ENCODE assay signal across 17 cellular contexts in the genomic region with DNA sequence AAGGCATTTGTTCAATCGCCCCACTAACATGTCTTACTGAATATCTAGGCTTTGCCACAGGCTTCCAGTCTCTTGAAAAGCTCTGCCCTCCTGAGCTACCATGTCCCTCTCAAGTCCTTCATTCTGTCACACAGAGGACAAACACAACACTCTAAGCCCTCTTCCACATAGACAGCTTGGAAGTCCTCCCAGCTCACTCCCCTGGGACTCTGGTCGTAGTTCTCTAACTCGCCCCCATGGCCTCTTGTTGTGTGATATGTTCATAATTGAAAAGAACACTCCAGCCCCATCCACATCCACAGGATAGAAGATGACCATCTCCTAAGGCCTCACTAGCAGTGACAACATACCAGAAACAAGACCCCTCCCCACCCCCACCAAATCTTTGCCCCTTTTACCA. TPM values are rescaled to one million over a fixed set of nuclear protein-coding genes. Genes with fewer than 3 reads are reported as not detected.
DNase-seq lines count a peak whose midpoint lies in the region; ATAC-seq and TF ChIP-seq lines count a peak whose summit lies in the region.
"Had no signal": no experiment of that assay in that cellular context is flagged by ENCODE, and none has a peak within 500 bp of the region (broad histone marks: within the 10 kb centered on the region; RNA-seq: fewer than 3 reads in every experiment).

No MANE protein-coding gene starts in this region.

- no peak overlapping the region for H3K4me3 ChIP-seq in left ventricle myocardium inferior
- no peak overlapping the region for H3K4me3 ChIP-seq in endodermal cell (ENCODE audit: low read length)
- H3K4me3 ChIP-seq: BLaER1 had no signal

- WGBS in endodermal cell (ENCODE audit: insufficient coverage in 1 of 2, insufficient read length in 1 of 2), 2 experiments = 86 to 96% methylated on average over 1 to 3 of the region's 3 CpGs

- no peak for TF ChIP-seq CTCF in activated CD8-positive, alpha-beta T cell treated with anti-CD3 and anti-CD28 coated beads for 36 hours (IDR thresholded peaks at IDR 0.05)
- TF ChIP-seq CTCF in left ventricle myocardium inferior (IDR thresholded peaks at IDR 0.05; ENCODE audit: borderline replicate concordance) (no peak), endodermal cell (conservative IDR thresholded peaks at IDR 0.05) (no peak)

- no peak for DNase-seq in activated CD8-positive, alpha-beta T cell treated with anti-CD3 and anti-CD28 coated beads, Interleukin-2, amount 10 ng/mL, durations not matched to agents 7 days and 5 days
- DNase-seq in activated CD8-positive, alpha-beta T cell treated with anti-CD3 and anti-CD28 coated beads for 36 hours = no peak
- DNase-seq in left ventricle myocardium inferior = peak; percentile 32
- DNase-seq in Right ventricle myocardium inferior (ENCODE audit: missing footprints) = no peak
- no peak for DNase-seq in endodermal cell
- DNase-seq in NCI-H2081 (lab: John Stamatoyannopoulos, UW) = no peak
- DNase-seq: CD4-positive, CD25-positive, alpha-beta regulatory T cell; H7; Karpas-422; MV-4-11; NCI-H2029; NCI-H446 treated with DMSO at 0.1 percent for 48 hours; NCI-H526; RPMI8226; SHP77 treated with DMSO at 0.1 percent for 48 hours had no signal

- ATAC-seq in activated CD8-positive, alpha-beta T cell treated with anti-CD3 and anti-CD28 coated beads, Interleukin-2, amount 10 ng/mL, durations not matched to agents 7 days and 5 days = no peak
- ATAC-seq in activated CD8-positive, alpha-beta T cell treated with anti-CD3 and anti-CD28 coated beads for 36 hours = no peak
- ATAC-seq in Right ventricle myocardium inferior (no peak), HG03571 (IDR thresholded peaks at IDR 0.05; ENCODE audit: unreplicated experiment) (no peak)

- POLR2A ChIA-PET in activated CD8-positive, alpha-beta T cell treated with anti-CD3 and anti-CD28 coated beads, Interleukin-2, amount 10 ng/mL, durations not matched to agents 7 days and 5 days (lab: Charles Lee) = no interaction called here
- POLR2A ChIA-PET in activated CD8-positive, alpha-beta T cell treated with anti-CD3 and anti-CD28 coated beads for 36 hours (lab: Charles Lee) = interaction anchor here (1.1 kb wide), 1 partner anchor 9 kb away, joined by 3 read pairs; no protein-coding TSS in a partner anchor

- H3K27ac ChIP-seq in left ventricle myocardium inferior (replicated peaks) (no peak overlapping the region), endodermal cell (ENCODE audit: low read depth, low read length) (no peak overlapping the region)
- H3K27ac ChIP-seq: BLaER1 had no signal

- no peaks in the 10 kb centered on the region for H3K36me3 ChIP-seq in left ventricle myocardium inferior
- peaks cover 74% of the 10 kb centered on the region for H3K36me3 ChIP-seq in endodermal cell (ENCODE audit: control insufficient read depth, insufficient read depth, low read length)

- H3K4me1 ChIP-seq in left ventricle myocardium inferior = no peaks in the 10 kb centered on the region
- H3K4me1 ChIP-seq in endodermal cell (ENCODE audit: control insufficient read depth, insufficient read depth, low read length) = no peaks in the 10 kb centered on the region
- H3K4me1 ChIP-seq: BLaER1 had no signal

- H3K4me3 Mint-ChIP-seq in activated CD8-positive, alpha-beta T cell treated with anti-CD3 and anti-CD28 coated beads, Interleukin-2, amount 10 ng/mL, durations not matched to agents 7 days and 5 days = no peak overlapping the region
- H3K4me3 Mint-ChIP-seq in activated CD8-positive, alpha-beta T cell treated with anti-CD3 and anti-CD28 coated beads for 36 hours = no peak overlapping the region
- no peak overlapping the region for H3K4me3 Mint-ChIP-seq in endodermal cell
- H3K4me3 Mint-ChIP-seq: CD4-positive, CD25-positive, alpha-beta regulatory T cell had no signal

- H3K27ac Mint-ChIP-seq in activated CD8-positive, alpha-beta T cell treated with anti-CD3 and anti-CD28 coated beads, Interleukin-2, amount 10 ng/mL, durations not matched to agents 7 days and 5 days = peak overlapping the region; percentile 12
- H3K27ac Mint-ChIP-seq in activated CD8-positive, alpha-beta T cell treated with anti-CD3 and anti-CD28 coated beads for 36 hours = no peak overlapping the region
- H3K27ac Mint-ChIP-seq in endodermal cell = peak overlapping the region; percentile 60

- CTCF ChIA-PET in activated CD8-positive, alpha-beta T cell treated with anti-CD3 and anti-CD28 coated beads, Interleukin-2, amount 10 ng/mL, durations not matched to agents 7 days and 5 days (lab: Charles Lee) = no interaction called here
- CTCF ChIA-PET in activated CD8-positive, alpha-beta T cell treated with anti-CD3 and anti-CD28 coated beads for 36 hours (lab: Charles Lee) = interaction anchor here (1.0 kb wide), 1 partner anchor 14 kb away, joined by 3 read pairs; no protein-coding TSS in a partner anchor

- peaks cover 84% of the 10 kb centered on the region for H3K36me3 Mint-ChIP-seq in activated CD8-positive, alpha-beta T cell treated with anti-CD3 and anti-CD28 coated beads, Interleukin-2, amount 10 ng/mL, durations not matched to agents 7 days and 5 days (ENCODE audit: low read depth)
- H3K36me3 Mint-ChIP-seq in activated CD8-positive, alpha-beta T cell treated with anti-CD3 and anti-CD28 coated beads for 36 hours (ENCODE audit: low read depth) = peaks cover 63% of the 10 kb centered on the region
- peaks cover 69% of the 10 kb centered on the region for H3K36me3 Mint-ChIP-seq in endodermal cell (ENCODE audit: low read depth)

- H3K4me1 Mint-ChIP-seq in activated CD8-positive, alpha-beta T cell treated with anti-CD3 and anti-CD28 coated beads, Interleukin-2, amount 10 ng/mL, durations not matched to agents 7 days and 5 days (ENCODE audit: low read depth) = no peaks in the 10 kb centered on the region
- no peaks in the 10 kb centered on the region for H3K4me1 Mint-ChIP-seq in activated CD8-positive, alpha-beta T cell treated with anti-CD3 and anti-CD28 coated beads for 36 hours (ENCODE audit: low read depth)
- H3K4me1 Mint-ChIP-seq in endodermal cell = peaks cover 3% of the 10 kb centered on the region

- H3K9ac ChIP-seq in endodermal cell (ENCODE audit: extremely low read depth, low read length, poor library complexity, severe bottlenecking) = no peak overlapping the region
- H3K9ac ChIP-seq: BLaER1 had no signal

- no peaks in the 10 kb centered on the region for H3K9me3 ChIP-seq in left ventricle myocardium inferior (replicated peaks)
- no peaks in the 10 kb centered on the region for H3K9me3 ChIP-seq in endodermal cell (ENCODE audit: control insufficient read depth, low read length)
- H3K9me3 ChIP-seq: BLaER1 had no signal

- H3K27me3 ChIP-seq in left ventricle myocardium inferior (ENCODE audit: low read depth) (no peaks in the 10 kb centered on the region), endodermal cell (ENCODE audit: control insufficient read depth, insufficient read depth, low read length, poor library complexity, severe bottlenecking) (no peaks in the 10 kb centered on the region)
- H3K27me3 ChIP-seq: BLaER1 had no signal

- H3K27me3 Mint-ChIP-seq in activated CD8-positive, alpha-beta T cell treated with anti-CD3 and anti-CD28 coated beads, Interleukin-2, amount 10 ng/mL, durations not matched to agents 7 days and 5 days (ENCODE audit: low read depth) = no peaks in the 10 kb centered on the region
- H3K27me3 Mint-ChIP-seq in activated CD8-positive, alpha-beta T cell treated with anti-CD3 and anti-CD28 coated beads for 36 hours = no peaks in the 10 kb centered on the region
- H3K27me3 Mint-ChIP-seq in endodermal cell (ENCODE audit: insufficient read depth) = no peaks in the 10 kb centered on the region
- H3K27me3 Mint-ChIP-seq: CD4-positive, CD25-positive, alpha-beta regulatory T cell had no signal

- H3K9me3 Mint-ChIP-seq in activated CD8-positive, alpha-beta T cell treated with anti-CD3 and anti-CD28 coated beads, Interleukin-2, amount 10 ng/mL, durations not matched to agents 7 days and 5 days (ENCODE audit: insufficient read depth) = no peaks in the 10 kb centered on the region
- no peaks in the 10 kb centered on the region for H3K9me3 Mint-ChIP-seq in activated CD8-positive, alpha-beta T cell treated with anti-CD3 and anti-CD28 coated beads for 36 hours
- no peaks in the 10 kb centered on the region for H3K9me3 Mint-ChIP-seq in endodermal cell

- intact Hi-C loops in activated CD8-positive, alpha-beta T cell treated with anti-CD3 and anti-CD28 coated beads for 36 hours (cut with micrococcal nuclease) = no loop called here
- intact Hi-C loops in left ventricle myocardium inferior (cut with micrococcal nuclease) = no loop called here
- intact Hi-C loops in Right ventricle myocardium inferior (cut with DNase I) = no loop called here

RNA-seq across cellular contexts. Expression of a gene that starts 37.9 kb away (rescaled TPM):
- 100 to 1,000 TPM; 138 to 140 TPM for total RNA-seq in activated CD8-positive, alpha-beta T cell treated with anti-CD3 and anti-CD28 coated beads, Interleukin-2, amount 10 ng/mL, durations not matched to agents 7 days and 5 days
- 100 to 1,000 TPM; 102 to 111 TPM for total RNA-seq in activated CD8-positive, alpha-beta T cell treated with anti-CD3 and anti-CD28 coated beads for 36 hours
- total RNA-seq in left ventricle myocardium inferior = 0.66 TPM
- total RNA-seq in Right ventricle myocardium inferior = 0.87 TPM
- 100 to 1,000 TPM in 1 of 2 donors, 10 to 100 TPM in 1; 68.3 to 118 TPM for total RNA-seq in endodermal cell
- polyA plus RNA-seq in endodermal cell (2013, experiment 1 of 2) = 92.4 TPM
- 92.7 TPM for polyA plus RNA-seq in endodermal cell (2013, experiment 2 of 2)

Comparison
In these comparisons a context has a peak if more than half of its experiments do, and no peak if none do; other contexts are left out.
1. RNA of a gene that starts 37.9 kb away (total RNA-seq): 138 to 140 TPM in activated CD8-positive, alpha-beta T cell treated with anti-CD3 and anti-CD28 coated beads, Interleukin-2, amount 10 ng/mL, durations not matched to agents 7 days and 5 days, 68.3 to 118 TPM in endodermal cell and 102 to 111 TPM in activated CD8-positive, alpha-beta T cell treated with anti-CD3 and anti-CD28 coated beads for 36 hours; 0.87 TPM in Right ventricle myocardium inferior (single experiment) and 0.66 TPM in left ventricle myocardium inferior (single experiment); every median in the first group is over 10 times any median in the second.